Comparison of ENCODE assay signal across 9 cellular contexts in the genomic region with DNA sequence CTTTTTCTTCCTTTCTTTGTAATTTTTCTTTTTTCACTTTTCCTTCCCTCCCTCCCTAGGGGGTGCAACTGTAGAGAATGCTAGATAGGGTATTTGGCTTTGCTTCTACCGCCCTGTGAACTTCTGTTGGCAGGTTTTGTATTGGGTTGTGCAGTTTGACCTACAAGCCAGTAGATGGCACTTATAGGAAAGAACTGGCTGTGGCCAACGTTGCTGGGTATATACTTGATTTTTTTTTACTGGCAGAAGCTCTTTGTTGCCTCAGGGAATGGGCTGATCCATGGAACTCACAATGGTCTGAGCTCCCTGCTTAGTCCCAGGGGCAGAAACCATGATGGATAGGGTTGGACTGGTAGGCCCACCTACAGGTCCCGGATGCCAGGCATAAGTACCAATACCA.
DNase-seq lines count a peak whose midpoint lies in the region; ATAC-seq and TF ChIP-seq lines count a peak whose summit lies in the region.
"Had no signal": no experiment of that assay in that cellular context is flagged by ENCODE, and none has a peak within 500 bp of the region (broad histone marks: within the 10 kb centered on the region; RNA-seq: fewer than 3 reads in every experiment).

No MANE protein-coding gene starts in this region.

- in situ Hi-C loops in SK-MEL-5 (cut with HindIII; ENCODE audit: low pct_unique_long_range_greater_than_20kb, low sequenced_read_pairs) = no loop called here

- no peaks in the 10 kb centered on the region for H3K79me2 ChIP-seq in MM.1S (ENCODE audit: low read length)

- H3K9me2 ChIP-seq in MM.1S (replicated peaks; ENCODE audit: insufficient read depth, low read length) = no peaks in the 10 kb centered on the region

- H4K20me1 ChIP-seq in MM.1S (ENCODE audit: insufficient read depth, low read length) = no peaks in the 10 kb centered on the region

- H3K4me3 ChIP-seq in GM12865 (ENCODE audit: low read depth, low read length) (no peak overlapping the region), MM.1S (ENCODE audit: low read length) (no peak overlapping the region)

- H3K36me3 ChIP-seq in MM.1S (replicated peaks; ENCODE audit: insufficient read depth, low read length) = no peaks in the 10 kb centered on the region

- H3K27ac ChIP-seq in MM.1S (ENCODE audit: low read length) = no peak overlapping the region

- DNase-seq in GM12865 (ENCODE audit: low read depth) (peak; percentile 2), MM.1S (peak; percentile 40), SK-MEL-5 (ENCODE audit: low read depth, low spot score) (peak; percentile 85), left lobe of liver (ENCODE audit: low spot score) (no peak), GM03348 (ENCODE audit: low spot score) (no peak)
- DNase-seq: activated CD4-positive, alpha-beta T cell treated with anti-CD3 and anti-CD28 coated beads, Interleukin-2, amount 10 ng/mL, durations not matched to agents 24 days and 14 days; NCI-H1930 had no signal

- H3K9me3 ChIP-seq in MM.1S (replicated peaks; ENCODE audit: insufficient read depth, low read length) = no peaks in the 10 kb centered on the region

- H2AFZ ChIP-seq in MM.1S (ENCODE audit: low read length) = no peak overlapping the region

- ATAC-seq in left lobe of liver = peak; percentile 52
- ATAC-seq in HG03469 (IDR thresholded peaks at IDR 0.05; ENCODE audit: unreplicated experiment) = no peak
- ATAC-seq in HG02571 (IDR thresholded peaks at IDR 0.05; ENCODE audit: unreplicated experiment) = no peak

- no peak for TF ChIP-seq CTCF in GM12865 (IDR thresholded peaks at IDR 0.05; ENCODE audit: insufficient read depth, low read depth, low read length, missing control alignments)
- TF ChIP-seq CTCF in MM.1S (IDR thresholded peaks at IDR 0.05; ENCODE audit: low read length) = peak; percentile 54

- H3K4me1 ChIP-seq in MM.1S (ENCODE audit: low read length) = no peaks in the 10 kb centered on the region

- no peaks in the 10 kb centered on the region for H3K27me3 ChIP-seq in MM.1S (replicated peaks; ENCODE audit: insufficient read depth, low read length)

- H3K9ac ChIP-seq in MM.1S (ENCODE audit: low read length) = no peak overlapping the region

- no peaks in the 10 kb centered on the region for H3F3A ChIP-seq in MM.1S (ENCODE audit: insufficient read depth, low read length)

- H3K4me2 ChIP-seq in MM.1S (ENCODE audit: low read depth, low read length) = no peak overlapping the region

Comparison
In these comparisons a context has a peak if more than half of its experiments do, and no peak if none do; other contexts are left out.
1. DNase-seq: peak in GM12865 (single experiment), MM.1S (single experiment) and SK-MEL-5 (single experiment); none in left lobe of liver (single experiment) and GM03348 (single experiment).